ENCODE assay signal across 12 cellular contexts in genomic region chr11:7555067-7555699, GRCh38. TPM values are rescaled to one million over a fixed set of nuclear protein-coding genes. Genes with fewer than 3 reads are reported as not detected.
DNase-seq lines count a peak whose midpoint lies in the region; ATAC-seq and TF ChIP-seq lines count a peak whose summit lies in the region.
"Had no signal": no experiment of that assay in that cellular context is flagged by ENCODE, and none has a peak within 500 bp of the region (broad histone marks: within the 10 kb centered on the region; RNA-seq: fewer than 3 reads in every experiment).

No MANE protein-coding gene starts in this region.

- H3K36me3 ChIP-seq in lung (ENCODE audit: control insufficient read depth in 2 of 2, insufficient read depth in 2 of 2, low read length in 2 of 2): peaks cover 0 to 3% of the 10 kb centered on the region in 2 donors
- H3K36me3 ChIP-seq: sigmoid colon had no signal

- ATAC-seq in lung (ENCODE audit: insufficient read depth, low FRiP score): peak; percentile 54

- H3K27ac ChIP-seq in coronary artery: no peak overlapping the region
- H3K27ac ChIP-seq in lung (ENCODE audit: low read depth in 1 of 2, low read length in 1 of 2): peak overlapping the region in 1 of 2 donors; percentile 85
- peak overlapping the region; percentile 37 for H3K27ac ChIP-seq in substantia nigra (ENCODE audit: low read depth, low read length, poor library complexity, severe bottlenecking)
- H3K27ac ChIP-seq: sigmoid colon had no signal

- peaks cover 0 to 9% of the 10 kb centered on the region in 2 donors for H3K4me1 ChIP-seq in lung (ENCODE audit: control insufficient read depth in 2 of 2, insufficient read depth in 2 of 2, low read length in 2 of 2)

- TF ChIP-seq CTCF in coronary artery (IDR thresholded peaks at IDR 0.05) (no peak), lung (IDR thresholded peaks at IDR 0.05; ENCODE audit: control extremely low read depth, extremely low read depth) (no peak)

- peak; percentile 57 for DNase-seq in NCI-H1105 (lab: John Stamatoyannopoulos, UW)
- DNase-seq in NCI-H1105 treated with DMSO at 0.1 percent for 48 hours (lab: John Stamatoyannopoulos, UW): no peak
- DNase-seq in coronary artery (ENCODE audit: low spot score): peak; percentile 28
- DNase-seq in lung (ENCODE audit: low spot score): no peak
- peak in 39 of 49 donors; percentile 11 to 82 (median 59) for DNase-seq in substantia nigra (lab: John Stamatoyannopoulos, UW)
- DNase-seq in H4 (ENCODE audit: low spot score): no peak
- DNase-seq in LoVo (ENCODE audit: low spot score): no peak
- DNase-seq in cerebellum (ENCODE audit: low spot score): no peak
- DNase-seq: activated CD8-positive, alpha-beta memory T cell treated with anti-CD3 and anti-CD28 coated beads, Interleukin-2, amount 50 U/mL, for 48 hours; kidney glomerular epithelial cell; NCI-H1048; sigmoid colon had no signal

- no peaks in the 10 kb centered on the region for H3K27me3 ChIP-seq in lung (ENCODE audit: control insufficient read depth, insufficient read depth)
- H3K27me3 ChIP-seq: sigmoid colon had no signal

- H3K4me3 ChIP-seq in coronary artery (no peak overlapping the region), lung (no peak overlapping the region)
- H3K4me3 ChIP-seq: sigmoid colon had no signal

- no peaks in the 10 kb centered on the region for H3K9me3 ChIP-seq in lung (ENCODE audit: control insufficient read depth in 2 of 2, insufficient read depth in 1 of 2, low read length in 1 of 2)
- H3K9me3 ChIP-seq: sigmoid colon had no signal

- WGBS in lung, 2 donors: 75 to 87% methylated on average over 7 of the region's 7 CpGs

RNA-seq across cellular contexts. Expression of gene PPFIBP2, which starts 41.4 kb away (rescaled TPM):
- total RNA-seq in lung (10 to 100 TPM; 26.5 to 51.3 TPM), cerebellum (7.0 TPM)
- polyA plus RNA-seq in lung: 10 to 100 TPM in 1 of 2 donors, 1 to 10 TPM in 1; 7.7 to 10.8 TPM
- 3.5 and 5.9 TPM in 2 replicates for total RNA-seq in H4 (2014; rRNA removed; shearing (Covaris generic))

Comparison
In these comparisons a context has a peak if more than half of its experiments do, and no peak if none do; other contexts are left out.
1. DNase-seq: peak in NCI-H1105 (single experiment), coronary artery (single experiment) and substantia nigra (39 of 49); none in NCI-H1105 treated with DMSO at 0.1 percent for 48 hours (single experiment), lung (single experiment), H4 (single experiment), LoVo (single experiment) and cerebellum (single experiment).